28 cellular contexts compared by ENCODE assay signal in genomic region chr9:130342714-130343085, GRCh38.
"Had no signal": no experiment of that assay in that cellular context is flagged by ENCODE, and none has a peak within 500 bp of the region (broad histone marks: within the 10 kb centered on the region; RNA-seq: fewer than 3 reads in every experiment).

No MANE protein-coding gene starts in this region.

- H3K36me3 Mint-ChIP-seq: activated CD4-positive, alpha-beta memory T cell treated with anti-CD3 and anti-CD28 coated beads for 36 hours; activated CD8-positive, alpha-beta memory T cell treated with anti-CD3 and anti-CD28 coated beads, Interleukin-2, amount 10 ng/mL, durations not matched to agents 7 days and 5 days; activated naive CD4-positive, alpha-beta T cell treated with anti-CD3 and anti-CD28 coated beads, Interleukin-2, amount 50 U/mL, for 24 hours; activated naive CD8-positive, alpha-beta T cell treated with anti-CD3 and anti-CD28 coated beads for 36 hours; brain had no signal

- H3K4me3 Mint-ChIP-seq: activated CD4-positive, alpha-beta memory T cell treated with anti-CD3 and anti-CD28 coated beads for 36 hours; activated CD4-positive, alpha-beta T cell treated with anti-CD3 and anti-CD28 coated beads for 36 hours; activated CD4-positive, alpha-beta T cell treated with anti-CD3 and anti-CD28 coated beads, Interleukin-2, amount 10 ng/mL, durations not matched to agents 24 days and 14 days; activated CD8-positive, alpha-beta memory T cell treated with anti-CD3 and anti-CD28 coated beads, Interleukin-2, amount 10 ng/mL, durations not matched to agents 7 days and 5 days; activated CD8-positive, alpha-beta T cell treated with anti-CD3 and anti-CD28 coated beads, Interleukin-2, amount 10 ng/mL, durations not matched to agents 7 days and 5 days; activated naive CD4-positive, alpha-beta T cell treated with anti-CD3 and anti-CD28 coated beads for 36 hours; activated naive CD4-positive, alpha-beta T cell treated with anti-CD3 and anti-CD28 coated beads, Interleukin-2, amount 50 U/mL, for 24 hours; activated naive CD8-positive, alpha-beta T cell treated with anti-CD3 and anti-CD28 coated beads for 36 hours; activated naive CD8-positive, alpha-beta T cell treated with anti-CD3 and anti-CD28 coated beads, Interleukin-2, amount 50 U/mL, for 24 hours; activated T-helper 1 cell treated with anti-CD3 and anti-CD28 coated beads, Interleukin-12 subunit alpha, Interleukin-12 subunit beta, Interleukin-2, Interleukin-4 antibody, amounts not matched to agents 30 ng/mL and 10 ng/mL and 1 ng/mL, durations not matched to agents 14 hours and 24 hours and 36 hours; brain; T-helper 17 cell; T-helper 2 cell treated with Interferon-gamma antibody and Interleukin-4, amounts not matched to agents 5 μg/mL and 100 μg/mL, for 36 hours had no signal

- H3K27ac Mint-ChIP-seq: activated CD4-positive, alpha-beta memory T cell treated with anti-CD3 and anti-CD28 coated beads for 36 hours; activated CD4-positive, alpha-beta T cell treated with anti-CD3 and anti-CD28 coated beads for 36 hours; activated CD4-positive, alpha-beta T cell treated with anti-CD3 and anti-CD28 coated beads, Interleukin-2, amount 10 ng/mL, durations not matched to agents 24 days and 14 days; activated CD8-positive, alpha-beta memory T cell treated with anti-CD3 and anti-CD28 coated beads, Interleukin-2, amount 10 ng/mL, durations not matched to agents 7 days and 5 days; activated CD8-positive, alpha-beta T cell treated with anti-CD3 and anti-CD28 coated beads, Interleukin-2, amount 10 ng/mL, durations not matched to agents 7 days and 5 days; activated naive CD4-positive, alpha-beta T cell treated with anti-CD3 and anti-CD28 coated beads for 36 hours; activated naive CD4-positive, alpha-beta T cell treated with anti-CD3 and anti-CD28 coated beads, Interleukin-2, amount 50 U/mL, for 24 hours; activated naive CD8-positive, alpha-beta T cell treated with anti-CD3 and anti-CD28 coated beads for 36 hours; activated naive CD8-positive, alpha-beta T cell treated with anti-CD3 and anti-CD28 coated beads, Interleukin-2, amount 50 U/mL, for 24 hours; activated T-helper 1 cell treated with anti-CD3 and anti-CD28 coated beads, Interleukin-12 subunit alpha, Interleukin-12 subunit beta, Interleukin-2, Interleukin-4 antibody, amounts not matched to agents 30 ng/mL and 10 ng/mL and 1 ng/mL, durations not matched to agents 14 hours and 24 hours and 36 hours; activated T-helper 2 cell treated with anti-CD3 and anti-CD28 coated beads, Interferon-gamma antibody, Interleukin-2, Interleukin-4, amounts not matched to agents 10 μg/mL and 5 μg/mL and 100 μg/mL, durations not matched to agents 14 hours and 24 hours and 36 hours; brain; T-helper 17 cell; T-helper 2 cell treated with Interferon-gamma antibody and Interleukin-4, amounts not matched to agents 5 μg/mL and 100 μg/mL, for 36 hours had no signal

- H3K9me3 Mint-ChIP-seq: activated CD4-positive, alpha-beta memory T cell treated with anti-CD3 and anti-CD28 coated beads for 36 hours; activated CD4-positive, alpha-beta T cell treated with anti-CD3 and anti-CD28 coated beads, Interleukin-2, amount 10 ng/mL, durations not matched to agents 24 days and 14 days; activated naive CD4-positive, alpha-beta T cell treated with anti-CD3 and anti-CD28 coated beads for 36 hours; activated naive CD4-positive, alpha-beta T cell treated with anti-CD3 and anti-CD28 coated beads, Interleukin-2, amount 50 U/mL, for 24 hours; activated naive CD8-positive, alpha-beta T cell treated with anti-CD3 and anti-CD28 coated beads for 36 hours; activated naive CD8-positive, alpha-beta T cell treated with anti-CD3 and anti-CD28 coated beads, Interleukin-2, amount 50 U/mL, for 24 hours; activated T-helper 1 cell treated with anti-CD3 and anti-CD28 coated beads, Interleukin-12 subunit alpha, Interleukin-12 subunit beta, Interleukin-2, Interleukin-4 antibody, amounts not matched to agents 30 ng/mL and 10 ng/mL and 1 ng/mL, durations not matched to agents 14 hours and 24 hours and 36 hours; activated T-helper 2 cell treated with anti-CD3 and anti-CD28 coated beads, Interferon-gamma antibody, Interleukin-2, Interleukin-4, amounts not matched to agents 10 μg/mL and 5 μg/mL and 100 μg/mL, durations not matched to agents 14 hours and 24 hours and 36 hours; brain; T-helper 2 cell treated with Interferon-gamma antibody and Interleukin-4, amounts not matched to agents 5 μg/mL and 100 μg/mL, for 36 hours had no signal

- H3K9me3 ChIP-seq: adrenal gland, ascending aorta, breast epithelium, colonic mucosa, gastroesophageal sphincter had no signal

- H3K36me3 ChIP-seq: adrenal gland, ascending aorta, breast epithelium, cardiac muscle cell, colonic mucosa, WERI-Rb-1 had no signal

- H3K27ac ChIP-seq: adrenal gland, ascending aorta, breast epithelium, cardiac muscle cell, colonic mucosa, foreskin keratinocyte, WERI-Rb-1 had no signal

- H3K4me3 ChIP-seq: adrenal gland, ascending aorta, breast epithelium, cardiac muscle cell, colonic mucosa, gastroesophageal sphincter had no signal

- DNase-seq: activated CD4-positive, CD25-positive, alpha-beta regulatory T cell; activated CD8-positive, alpha-beta memory T cell treated with anti-CD3 and anti-CD28 coated beads, Interleukin-2, amount 10 ng/mL, durations not matched to agents 7 days and 5 days; central memory CD4-positive, alpha-beta T cell; cerebellar nuclear complex; colonic mucosa; effector CD8-positive, alpha-beta T cell; foreskin keratinocyte; T-helper 17 cell; T1000 had no signal

- H3K4me1 Mint-ChIP-seq: activated CD4-positive, alpha-beta T cell treated with anti-CD3 and anti-CD28 coated beads for 36 hours; activated CD4-positive, alpha-beta T cell treated with anti-CD3 and anti-CD28 coated beads, Interleukin-2, amount 10 ng/mL, durations not matched to agents 24 days and 14 days; activated CD8-positive, alpha-beta memory T cell treated with anti-CD3 and anti-CD28 coated beads, Interleukin-2, amount 10 ng/mL, durations not matched to agents 7 days and 5 days; activated naive CD4-positive, alpha-beta T cell treated with anti-CD3 and anti-CD28 coated beads, Interleukin-2, amount 50 U/mL, for 24 hours; activated naive CD8-positive, alpha-beta T cell treated with anti-CD3 and anti-CD28 coated beads for 36 hours; activated naive CD8-positive, alpha-beta T cell treated with anti-CD3 and anti-CD28 coated beads, Interleukin-2, amount 50 U/mL, for 24 hours; brain; T-helper 17 cell had no signal

- H3K27me3 ChIP-seq: adrenal gland, ascending aorta, cardiac muscle cell, colonic mucosa, foreskin keratinocyte, gastroesophageal sphincter had no signal

- H3K4me1 ChIP-seq: adrenal gland, ascending aorta, breast epithelium, colonic mucosa, foreskin keratinocyte had no signal

- H3K27me3 Mint-ChIP-seq: activated CD4-positive, alpha-beta memory T cell treated with anti-CD3 and anti-CD28 coated beads for 36 hours; activated CD4-positive, alpha-beta T cell treated with anti-CD3 and anti-CD28 coated beads for 36 hours; activated CD4-positive, alpha-beta T cell treated with anti-CD3 and anti-CD28 coated beads, Interleukin-2, amount 10 ng/mL, durations not matched to agents 24 days and 14 days; activated CD8-positive, alpha-beta memory T cell treated with anti-CD3 and anti-CD28 coated beads, Interleukin-2, amount 10 ng/mL, durations not matched to agents 7 days and 5 days; activated naive CD4-positive, alpha-beta T cell treated with anti-CD3 and anti-CD28 coated beads, Interleukin-2, amount 50 U/mL, for 24 hours; activated naive CD8-positive, alpha-beta T cell treated with anti-CD3 and anti-CD28 coated beads for 36 hours; activated naive CD8-positive, alpha-beta T cell treated with anti-CD3 and anti-CD28 coated beads, Interleukin-2, amount 50 U/mL, for 24 hours; brain; T-helper 17 cell had no signal

- ATAC-seq: activated CD8-positive, alpha-beta memory T cell treated with anti-CD3 and anti-CD28 coated beads, Interleukin-2, amount 10 ng/mL, durations not matched to agents 7 days and 5 days; activated CD8-positive, alpha-beta T cell treated with anti-CD3 and anti-CD28 coated beads, Interleukin-2, amount 10 ng/mL, durations not matched to agents 7 days and 5 days; activated naive CD8-positive, alpha-beta T cell treated with anti-CD3 and anti-CD28 coated beads, Interleukin-2, amount 50 U/mL, for 24 hours; esophagus mucosa; foreskin keratinocyte; gastroesophageal sphincter; T-helper 17 cell had no signal
